ENCODE assay signal across 17 cellular contexts in genomic region chr19:17654993-17655392, GRCh38. TPM values are rescaled to one million over a fixed set of nuclear protein-coding genes. Genes with fewer than 3 reads are reported as not detected.
DNase-seq lines count a peak whose midpoint lies in the region; ATAC-seq, FAIRE-seq and TF ChIP-seq lines count a peak whose summit lies in the region.
"Had no signal": no experiment of that assay in that cellular context is flagged by ENCODE, and none has a peak within 500 bp of the region (broad histone marks: within the 10 kb centered on the region; RNA-seq: fewer than 3 reads in every experiment).

No MANE protein-coding gene starts in this region.

- BruUV-seq in MCF 10A (replicated peaks; lab: Mats Ljungman, UMichigan) (no TSS peak), mammary epithelial cell (replicated peaks; lab: Mats Ljungman, UMichigan) (no TSS peak)

- no peak overlapping the region for H3K4me3 ChIP-seq in mammary epithelial cell (replicated peaks in 1 of 3; ENCODE audit: insufficient read depth in 1 of 3, low read depth in 2 of 3, low read length in 3 of 3)
- H3K4me3 ChIP-seq: prostate gland, stomach had no signal

- H3K79me2 ChIP-seq in mammary epithelial cell (ENCODE audit: insufficient read depth, low read length) = no peaks in the 10 kb centered on the region

- H3K4me1 ChIP-seq in mammary epithelial cell (ENCODE audit: insufficient read depth, low read length) = peaks cover 5% of the 10 kb centered on the region
- H3K4me1 ChIP-seq: prostate gland, stomach had no signal

- H3K9me3 Mint-ChIP-seq in MCF 10A (ENCODE audit: unreplicated experiment) = peaks cover 8% of the 10 kb centered on the region
- H3K9me3 Mint-ChIP-seq in activated T-helper 17 cell treated with anti-CD3 and anti-CD28 coated beads, Interleukin-2, amount 50 U/mL, for 72 hours = no peaks in the 10 kb centered on the region
- peaks cover 0 to 4% of the 10 kb centered on the region in 2 donors for H3K9me3 Mint-ChIP-seq in stimulated activated naive B cell treated with anti-CD40 and anti-IgM and Interleukin-4, amounts not matched to agents 10 μg/mL and 1 μg/mL and 100 μg/mL, for 72 hours

- H3K27me3 ChIP-seq in mammary epithelial cell (ENCODE audit: insufficient read depth, low read length) = no peaks in the 10 kb centered on the region

- POLR2A ChIA-PET in MCF 10A (lab: Yijun Ruan, JAX) = interaction anchor here (0.5 kb wide), 1 partner anchor 183 kb away, joined by 3 read pairs; no protein-coding TSS in a partner anchor

- dilution Hi-C loops in mammary epithelial cell (cut with HindIII; ENCODE audit: low sequenced_read_pairs) = loop anchor here (5.0 kb wide), 3 partner anchors 42 to 113 kb away; no protein-coding TSS in a partner anchor

- no peaks in the 10 kb centered on the region for H3K36me3 ChIP-seq in mammary epithelial cell (ENCODE audit: insufficient read depth, low read length)
- H3K36me3 ChIP-seq: prostate gland, stomach had no signal

- TF ChIP-seq CTCF in MCF 10A (IDR thresholded peaks at IDR 0.05; ENCODE audit: unreplicated experiment) (no peak), mammary epithelial cell (conservative IDR thresholded peaks at IDR 0.05 in 1 of 2, IDR thresholded peaks at IDR 0.05 in 1 of 2; ENCODE audit: extremely low read depth in 1 of 2, insufficient read depth in 1 of 2, low read depth in 1 of 2, low read length in 2 of 2) (no peak)

- intact Hi-C loops in MCF 10A (cut with micrococcal nuclease) = no loop called here
- intact Hi-C loops in mammary epithelial cell (cut with micrococcal nuclease) = no loop called here

- H4K20me1 ChIP-seq in mammary epithelial cell (ENCODE audit: insufficient read depth, low read length) = no peaks in the 10 kb centered on the region

- no peak for FAIRE-seq in HTR-8/SVneo (lab: Jason Lieb, UNC)
- FAIRE-seq: endothelial cell of umbilical vein had no signal

- no peak overlapping the region for H3K9ac ChIP-seq in mammary epithelial cell (ENCODE audit: insufficient read depth, low read length)

- H3K4me2 ChIP-seq in mammary epithelial cell (ENCODE audit: insufficient read depth, low read depth, low read length) = no peak overlapping the region

- ATAC-seq in activated T-helper 17 cell treated with anti-CD3 and anti-CD28 coated beads, Interleukin-2, amount 50 U/mL, for 72 hours (replicated peaks) = peak; percentile 53
- peak in 1 of 2 donors; percentile 48 for ATAC-seq in stimulated activated naive B cell treated with anti-CD40 and anti-IgM and Interleukin-4, amounts not matched to agents 10 μg/mL and 1 μg/mL and 100 μg/mL, for 72 hours (replicated peaks)
- no peak for ATAC-seq in GM21619 (IDR thresholded peaks at IDR 0.05; ENCODE audit: unreplicated experiment)
- no peak for ATAC-seq in HG02981 (IDR thresholded peaks at IDR 0.05; ENCODE audit: unreplicated experiment)

- CTCF ChIA-PET in MCF 10A (lab: Yijun Ruan, JAX) = no interaction called here
- CTCF ChIA-PET in mammary epithelial cell (lab: Charles Lee; ENCODE audit: low non-redundant PET) = no interaction called here

- in situ Hi-C loops in mammary epithelial cell (cut with MboI; ENCODE audit: low sequenced_read_pairs in 2 of 2) = no loop called here

- H3K27ac Mint-ChIP-seq in MCF 10A (ENCODE audit: low read depth, unreplicated experiment) = peak overlapping the region; percentile 39
- peak overlapping the region; percentile 71 for H3K27ac Mint-ChIP-seq in activated T-helper 17 cell treated with anti-CD3 and anti-CD28 coated beads, Interleukin-2, amount 50 U/mL, for 72 hours
- peak overlapping the region; percentile 10 for H3K27ac Mint-ChIP-seq in stimulated activated naive B cell treated with anti-CD40 and anti-IgM and Interleukin-4, amounts not matched to agents 10 μg/mL and 1 μg/mL and 100 μg/mL, for 72 hours
- H3K27ac Mint-ChIP-seq: brain, CD14-positive monocyte, mesothelial cell of epicardium had no signal

- no peaks in the 10 kb centered on the region for H3K4me1 Mint-ChIP-seq in MCF 10A (ENCODE audit: insufficient read depth, unreplicated experiment)
- no peaks in the 10 kb centered on the region for H3K4me1 Mint-ChIP-seq in activated T-helper 17 cell treated with anti-CD3 and anti-CD28 coated beads, Interleukin-2, amount 50 U/mL, for 72 hours
- peaks cover 5 to 8% of the 10 kb centered on the region in 2 donors for H3K4me1 Mint-ChIP-seq in stimulated activated naive B cell treated with anti-CD40 and anti-IgM and Interleukin-4, amounts not matched to agents 10 μg/mL and 1 μg/mL and 100 μg/mL, for 72 hours
- H3K4me1 Mint-ChIP-seq: brain, mesothelial cell of epicardium had no signal

- DNase-seq in MCF 10A (ENCODE audit: unreplicated experiment) (peak; percentile 61), mammary epithelial cell (no peak), HTR-8/SVneo (ENCODE audit: insufficient read length, low spot score) (peak; percentile 34)
- no peak for DNase-seq in stimulated activated naive B cell treated with anti-CD40 and anti-IgM and Interleukin-4, amounts not matched to agents 10 μg/mL and 1 μg/mL and 100 μg/mL, for 72 hours
- no peak for DNase-seq in activated naive CD4-positive, alpha-beta T cell (lab: John Stamatoyannopoulos, UW)
- DNase-seq: hippocampal formation, NCI-H1694, stomach, T1000 had no signal

- H3K9me3 ChIP-seq in mammary epithelial cell (replicated peaks; ENCODE audit: insufficient read depth, low read length) = no peaks in the 10 kb centered on the region
- H3K9me3 ChIP-seq: prostate gland had no signal

- no peak overlapping the region for H3K27ac ChIP-seq in mammary epithelial cell (ENCODE audit: insufficient read depth, low read depth, low read length)
- H3K27ac ChIP-seq: prostate gland, stomach had no signal

- H3K27me3 Mint-ChIP-seq in MCF 10A (ENCODE audit: insufficient read depth, unreplicated experiment) = peaks cover 27% of the 10 kb centered on the region
- H3K27me3 Mint-ChIP-seq in activated T-helper 17 cell treated with anti-CD3 and anti-CD28 coated beads, Interleukin-2, amount 50 U/mL, for 72 hours = peaks cover 5% of the 10 kb centered on the region
- H3K27me3 Mint-ChIP-seq in stimulated activated naive B cell treated with anti-CD40 and anti-IgM and Interleukin-4, amounts not matched to agents 10 μg/mL and 1 μg/mL and 100 μg/mL, for 72 hours = peaks cover 45% of the 10 kb centered on the region in 2 donors
- H3K27me3 Mint-ChIP-seq: brain had no signal

- WGBS in mammary epithelial cell (ENCODE audit: low coverage, missing lambda C conversion rate) = no CpG with 5 or more reads among the region's 9 CpGs

- no peak overlapping the region for H2AFZ ChIP-seq in mammary epithelial cell (ENCODE audit: low read depth, low read length)

- H3K4me3 Mint-ChIP-seq in MCF 10A (ENCODE audit: unreplicated experiment) = no peak overlapping the region
- no peak overlapping the region for H3K4me3 Mint-ChIP-seq in activated T-helper 17 cell treated with anti-CD3 and anti-CD28 coated beads, Interleukin-2, amount 50 U/mL, for 72 hours
- no peak overlapping the region for H3K4me3 Mint-ChIP-seq in stimulated activated naive B cell treated with anti-CD40 and anti-IgM and Interleukin-4, amounts not matched to agents 10 μg/mL and 1 μg/mL and 100 μg/mL, for 72 hours
- H3K4me3 Mint-ChIP-seq: brain, CD14-positive monocyte, mesothelial cell of epicardium had no signal

- no peaks in the 10 kb centered on the region for H3K36me3 Mint-ChIP-seq in MCF 10A (ENCODE audit: insufficient read depth, unreplicated experiment)
- no peaks in the 10 kb centered on the region for H3K36me3 Mint-ChIP-seq in activated T-helper 17 cell treated with anti-CD3 and anti-CD28 coated beads, Interleukin-2, amount 50 U/mL, for 72 hours (ENCODE audit: low read depth)
- no peaks in the 10 kb centered on the region for H3K36me3 Mint-ChIP-seq in stimulated activated naive B cell treated with anti-CD40 and anti-IgM and Interleukin-4, amounts not matched to agents 10 μg/mL and 1 μg/mL and 100 μg/mL, for 72 hours
- H3K36me3 Mint-ChIP-seq: CD14-positive monocyte, mesothelial cell of epicardium had no signal

RNA-seq across cellular contexts. Expression of gene UNC13A, which starts 33.2 kb away (rescaled TPM):
- total RNA-seq in MCF 10A (2022) = 0.15 and 0.21 TPM in 2 replicates
- under 1 TPM in 1 of 2 donors, not detected in 1; 0.73 TPM for total RNA-seq in mammary epithelial cell
- 0.05 TPM for polyA plus RNA-seq in mammary epithelial cell
- polyA minus RNA-seq in mammary epithelial cell = 0.57 TPM
- under 1 TPM; 0.16 to 0.45 TPM for total RNA-seq in activated T-helper 17 cell treated with anti-CD3 and anti-CD28 coated beads, Interleukin-2, amount 50 U/mL, for 72 hours
- polyA plus RNA-seq: CD14-positive monocyte had no signal

Comparison
In these comparisons a context has a peak if more than half of its experiments do, and no peak if none do; other contexts are left out.
1. DNase-seq: peak in MCF 10A (single experiment) and HTR-8/SVneo (single experiment); none in mammary epithelial cell (single experiment), stimulated activated naive B cell treated with anti-CD40 and anti-IgM and Interleukin-4, amounts not matched to agents 10 μg/mL and 1 μg/mL and 100 μg/mL, for 72 hours (single experiment) and activated naive CD4-positive, alpha-beta T cell (0 of 4).
2. H3K27ac Mint-ChIP-seq: peak in every context shown above with its lines; median percentile 71 in activated T-helper 17 cell treated with anti-CD3 and anti-CD28 coated beads, Interleukin-2, amount 50 U/mL, for 72 hours; 39 in MCF 10A; 10 in stimulated activated naive B cell treated with anti-CD40 and anti-IgM and Interleukin-4, amounts not matched to agents 10 μg/mL and 1 μg/mL and 100 μg/mL, for 72 hours.